ENCODE assay signal across 22 cellular contexts in genomic region chr15:95469601-95470000, GRCh38.
A peak's percentile ranks its signal among the peaks of the same experiment; 100 is the strongest.
DNase-seq lines count a peak whose midpoint lies in the region; TF ChIP-seq lines count a peak whose summit lies in the region.
"Had no signal": no experiment of that assay in that cellular context is flagged by ENCODE, and none has a peak within 500 bp of the region (broad histone marks: within the 10 kb centered on the region; RNA-seq: fewer than 3 reads in every experiment).

No MANE protein-coding gene starts in this region.

- no peaks in the 10 kb centered on the region for H3K27me3 ChIP-seq in ascending aorta
- H3K27me3 ChIP-seq in spleen (replicated peaks in 1 of 7): no peaks in the 10 kb centered on the region
- H3K27me3 ChIP-seq: Peyer's patch had no signal

- CTCF ChIA-PET in activated naive CD4-positive, alpha-beta T cell treated with anti-CD3 and anti-CD28 coated beads, Interleukin-2, amount 10 ng/mL, durations not matched to agents 7 days and 5 days (lab: Charles Lee): no interaction called here

- H3K4me1 ChIP-seq in ascending aorta (peaks cover 0 to 17% of the 10 kb centered on the region in 2 donors), spleen (peaks cover 0 to 9% (median 0%) of the 10 kb centered on the region in 6 donors)
- H3K4me1 ChIP-seq: Peyer's patch had no signal

- H3K9me3 ChIP-seq in ascending aorta: no peaks in the 10 kb centered on the region
- no peaks in the 10 kb centered on the region for H3K9me3 ChIP-seq in spleen
- H3K9me3 ChIP-seq: Peyer's patch had no signal

- intact Hi-C loops in ascending aorta (cut with DNase I): no loop called here
- intact Hi-C loops in spleen (cut with DNase I; ENCODE audit: low total_unique reads): no loop called here

- H3K36me3 Mint-ChIP-seq in activated naive CD4-positive, alpha-beta T cell treated with anti-CD3 and anti-CD28 coated beads, Interleukin-2, amount 50 U/mL, for 24 hours: no peaks in the 10 kb centered on the region
- H3K36me3 Mint-ChIP-seq in activated naive CD4-positive, alpha-beta T cell treated with anti-CD3 and anti-CD28 coated beads, Interleukin-2, amount 10 ng/mL, durations not matched to agents 7 days and 5 days: no peaks in the 10 kb centered on the region
- no peaks in the 10 kb centered on the region for H3K36me3 Mint-ChIP-seq in nephron (ENCODE audit: low read depth)
- H3K36me3 Mint-ChIP-seq: CD14-positive monocyte, IgD-negative memory B cell had no signal

- H3K36me3 ChIP-seq in ascending aorta: no peaks in the 10 kb centered on the region
- no peaks in the 10 kb centered on the region for H3K36me3 ChIP-seq in spleen
- H3K36me3 ChIP-seq: Peyer's patch had no signal

- TF ChIP-seq CTCF in ascending aorta (IDR thresholded peaks at IDR 0.05): no peak
- no peak for TF ChIP-seq CTCF in nephron (IDR thresholded peaks at IDR 0.05; ENCODE audit: unreplicated experiment in 3 of 3)
- no peak for TF ChIP-seq CTCF in spleen (IDR thresholded peaks at IDR 0.05 in 8 of 11, conservative IDR thresholded peaks at IDR 0.05 in 3 of 11)
- TF ChIP-seq CTCF in GM20000 (IDR thresholded peaks at IDR 0.05; ENCODE audit: extremely low read depth, missing control alignments): no peak

- H3K27ac Mint-ChIP-seq in activated naive CD4-positive, alpha-beta T cell treated with anti-CD3 and anti-CD28 coated beads, Interleukin-2, amount 50 U/mL, for 24 hours: peak overlapping the region; percentile 38
- no peak overlapping the region for H3K27ac Mint-ChIP-seq in activated naive CD4-positive, alpha-beta T cell treated with anti-CD3 and anti-CD28 coated beads, Interleukin-2, amount 10 ng/mL, durations not matched to agents 7 days and 5 days
- H3K27ac Mint-ChIP-seq in nephron: peak overlapping the region; percentile 89 to 99 (median 94)
- H3K27ac Mint-ChIP-seq: IgD-negative memory B cell had no signal

- no peak overlapping the region for H3K4me3 Mint-ChIP-seq in activated naive CD4-positive, alpha-beta T cell treated with anti-CD3 and anti-CD28 coated beads, Interleukin-2, amount 50 U/mL, for 24 hours
- no peak overlapping the region for H3K4me3 Mint-ChIP-seq in activated naive CD4-positive, alpha-beta T cell treated with anti-CD3 and anti-CD28 coated beads, Interleukin-2, amount 10 ng/mL, durations not matched to agents 7 days and 5 days
- peak overlapping the region in 2 of 3 experiments; percentile 16 to 60 for H3K4me3 Mint-ChIP-seq in nephron
- H3K4me3 Mint-ChIP-seq: CD14-positive monocyte had no signal

- TF ChIP-seq POLR2A in spleen (IDR thresholded peaks at IDR 0.05): no peak

- H3K9me3 Mint-ChIP-seq in activated naive CD4-positive, alpha-beta T cell treated with anti-CD3 and anti-CD28 coated beads, Interleukin-2, amount 50 U/mL, for 24 hours: no peaks in the 10 kb centered on the region
- H3K9me3 Mint-ChIP-seq in activated naive CD4-positive, alpha-beta T cell treated with anti-CD3 and anti-CD28 coated beads, Interleukin-2, amount 10 ng/mL, durations not matched to agents 7 days and 5 days: no peaks in the 10 kb centered on the region
- H3K9me3 Mint-ChIP-seq in nephron: no peaks in the 10 kb centered on the region

- H3K4me1 Mint-ChIP-seq in activated naive CD4-positive, alpha-beta T cell treated with anti-CD3 and anti-CD28 coated beads, Interleukin-2, amount 50 U/mL, for 24 hours: no peaks in the 10 kb centered on the region
- H3K4me1 Mint-ChIP-seq in activated naive CD4-positive, alpha-beta T cell treated with anti-CD3 and anti-CD28 coated beads, Interleukin-2, amount 10 ng/mL, durations not matched to agents 7 days and 5 days: no peaks in the 10 kb centered on the region
- peaks cover 48% of the 10 kb centered on the region for H3K4me1 Mint-ChIP-seq in nephron
- H3K4me1 Mint-ChIP-seq: CD14-positive monocyte, IgD-negative memory B cell had no signal

- H3K27ac ChIP-seq in ascending aorta: peak overlapping the region; percentile 70 to 79
- H3K27ac ChIP-seq in spleen: peak overlapping the region in 7 of 8 donors; percentile 56 to 73 (median 64)
- H3K27ac ChIP-seq: GM23248, Peyer's patch had no signal

- DNase-seq in activated naive CD4-positive, alpha-beta T cell treated with anti-CD3 and anti-CD28 coated beads, Interleukin-2, amount 10 ng/mL, durations not matched to agents 7 days and 5 days: no peak
- DNase-seq in ascending aorta (ENCODE audit: low spot score in 2 of 2): no peak
- no peak for DNase-seq in spleen
- no peak for DNase-seq in NCI-H526 treated with DMSO at 0.1 percent for 48 hours (lab: John Stamatoyannopoulos, UW)
- no peak for DNase-seq in GM20000 (ENCODE audit: low spot score)
- no peak for DNase-seq in GM03348 (ENCODE audit: low spot score)
- DNase-seq: 8988T, DND-41, GM23248, HCEC 1CT, Kasumi-1, MM.1S, NCI-H1092, NCI-H146, NCI-H2029 treated with DMSO at 0.1 percent for 48 hours, NCI-H2171, NCI-H526, Peyer's patch had no signal

- H3K4me3 ChIP-seq in ascending aorta: no peak overlapping the region
- H3K4me3 ChIP-seq in spleen: no peak overlapping the region
- H3K4me3 ChIP-seq: GM23248, Peyer's patch had no signal

- WGBS in spleen, 5 donors: 61 to 66% (median 62%) methylated on average over 6 of the region's 6 CpGs

- peaks cover 5% of the 10 kb centered on the region for H3K27me3 Mint-ChIP-seq in activated naive CD4-positive, alpha-beta T cell treated with anti-CD3 and anti-CD28 coated beads, Interleukin-2, amount 50 U/mL, for 24 hours
- H3K27me3 Mint-ChIP-seq in activated naive CD4-positive, alpha-beta T cell treated with anti-CD3 and anti-CD28 coated beads, Interleukin-2, amount 10 ng/mL, durations not matched to agents 7 days and 5 days: peaks cover 17% of the 10 kb centered on the region
- no peaks in the 10 kb centered on the region for H3K27me3 Mint-ChIP-seq in nephron (ENCODE audit: low read depth)
- H3K27me3 Mint-ChIP-seq: IgD-negative memory B cell had no signal

Comparison
In these comparisons a context has a peak if more than half of its experiments do, and no peak if none do; other contexts are left out.
1. H3K4me3 Mint-ChIP-seq: peak in nephron (2 of 3); none in activated naive CD4-positive, alpha-beta T cell treated with anti-CD3 and anti-CD28 coated beads, Interleukin-2, amount 50 U/mL, for 24 hours (single experiment) and activated naive CD4-positive, alpha-beta T cell treated with anti-CD3 and anti-CD28 coated beads, Interleukin-2, amount 10 ng/mL, durations not matched to agents 7 days and 5 days (single experiment).